In the genomic region with DNA sequence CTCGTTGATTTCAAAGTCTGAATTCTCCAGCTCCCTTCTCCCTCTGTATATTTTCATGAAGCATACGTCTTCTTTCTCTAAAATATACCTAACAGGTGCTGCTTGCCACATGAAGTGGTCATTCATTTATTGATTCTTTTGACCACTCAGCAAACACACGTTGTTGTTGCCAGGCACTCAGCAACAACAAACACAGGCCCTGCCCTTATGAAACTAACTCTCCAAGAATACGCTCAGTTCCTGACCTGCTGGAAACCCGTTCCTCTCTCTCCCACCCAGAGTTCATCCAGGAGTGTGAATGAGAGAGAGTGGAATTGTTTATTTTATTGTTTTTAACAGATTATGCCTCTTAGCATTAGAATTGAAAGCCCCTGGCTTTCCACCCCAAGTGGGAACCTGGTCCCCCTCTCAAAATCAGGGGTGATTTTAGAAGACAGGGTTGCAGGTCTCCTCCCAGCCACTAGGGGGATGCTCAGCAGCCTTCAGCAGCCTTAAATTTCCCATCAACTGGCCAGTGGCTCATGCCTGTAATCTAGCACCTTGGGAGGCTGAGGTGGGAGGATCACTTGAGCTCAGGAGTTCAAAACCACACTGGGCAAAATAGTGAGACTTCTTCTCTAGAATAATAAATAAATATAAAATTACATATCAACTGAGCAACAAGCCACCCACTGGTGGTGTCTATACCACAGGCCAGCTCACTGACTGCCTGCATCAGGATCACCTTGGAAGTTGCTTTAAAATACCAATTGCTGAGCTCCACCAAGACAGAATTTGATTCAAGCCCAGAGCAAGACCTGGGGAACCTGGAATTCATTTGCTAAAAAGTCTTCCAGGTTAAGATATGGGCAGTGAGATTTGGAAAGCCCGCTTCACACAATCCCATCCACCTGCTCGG, we compare ENCODE assay signal across 1 cellular context.
TF ChIP-seq lines count a peak whose summit lies in the region.

No MANE protein-coding gene starts in this region.

TF ChIP-seq in H1, 55 proteins besides CTCF, POLR2A, EP300 and RAD21 (continued from another document):
- TF ChIP-seq POU5F1 (IDR thresholded peaks at IDR 0.05; ENCODE audit: low read depth, low read length) (no peak), CTBP2 (IDR thresholded peaks at IDR 0.05; ENCODE audit: borderline replicate concordance, insufficient read depth, insufficient read length, low read length) (no peak), CHD7 (IDR thresholded peaks at IDR 0.05; ENCODE audit: insufficient replicate concordance, low read length) (no peak), POLR2AphosphoS5 (IDR thresholded peaks at IDR 0.05; ENCODE audit: low read depth, low read length) (no peak), SIRT6 (IDR thresholded peaks at IDR 0.05; ENCODE audit: low read length) (no peak)
